In the genomic region with DNA sequence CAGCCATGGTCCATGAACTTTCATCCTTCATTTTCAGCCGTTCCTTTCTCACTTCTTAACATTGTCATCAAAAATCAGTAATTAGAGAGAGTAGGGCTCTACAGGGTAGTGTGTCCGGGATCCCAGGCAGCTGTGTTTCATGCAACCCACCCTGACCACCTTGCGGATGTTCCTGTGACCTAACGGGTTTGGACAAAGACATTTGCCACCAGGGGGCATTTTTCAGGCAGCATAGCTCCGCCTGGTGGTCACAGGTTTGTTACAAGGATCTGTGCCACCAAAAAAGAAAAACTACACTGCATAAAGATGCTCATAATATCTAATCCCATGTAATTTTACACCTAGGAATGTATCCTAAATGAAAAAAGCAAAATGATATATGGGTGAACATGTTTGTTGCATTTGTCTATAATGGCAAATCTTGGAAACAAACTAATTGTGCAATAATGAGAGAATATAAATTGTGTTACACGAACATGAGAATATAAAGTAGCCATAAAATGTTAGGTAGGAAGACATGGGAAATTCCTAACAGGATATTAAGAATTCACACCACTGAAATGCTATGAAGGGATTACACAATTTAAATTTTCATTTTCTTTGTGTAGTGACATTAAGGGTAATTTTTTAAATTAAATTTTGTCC, we compare ENCODE assay signal across 8 cellular contexts.
DNase-seq lines count a peak whose midpoint lies in the region; ATAC-seq, FAIRE-seq and TF ChIP-seq lines count a peak whose summit lies in the region.

No MANE protein-coding gene starts in this region.

- DNase-seq in RWPE2 (ENCODE audit: low spot score) (no peak), adrenal gland (peak in 6 of 7 donors; percentile 35 to 72 (median 42)), iPS-NIHi7 (ENCODE audit: extremely low spot score) (peak; percentile 74), caudate nucleus (lab: John Stamatoyannopoulos, UW) (no peak), OCI-M2 (lab: John Stamatoyannopoulos, UW; ENCODE audit: unreplicated experiment) (no peak)
- DNase-seq in stimulated activated CD4-positive, alpha-beta T cell treated with anti-CD3 and anti-CD28 coated beads, TNF-alpha, amount 100 ng/mL, for 48 hours (ENCODE audit: low read depth in 3 of 3), result peak in 2 of 3 donors; percentile 25 to 53

- no peak overlapping the region for H3K4me3 ChIP-seq in RWPE2 (ENCODE audit: severe bottlenecking)
- no peak overlapping the region for H3K4me3 ChIP-seq in adrenal gland

- H3K9me3 ChIP-seq in RWPE2 (ENCODE audit: severe bottlenecking) (no peaks in the 10 kb centered on the region), adrenal gland (replicated peaks in 1 of 3) (no peaks in the 10 kb centered on the region)

- WGBS in adrenal gland, 4 donors, result 41 to 54% (median 48%) methylated on average over 6 of the region's 6 CpGs

- no peak for TF ChIP-seq POLR2A in adrenal gland (IDR thresholded peaks at IDR 0.05)

- no peaks in the 10 kb centered on the region for H3K27me3 ChIP-seq in RWPE2 (ENCODE audit: insufficient read depth, poor library complexity, severe bottlenecking)
- no peaks in the 10 kb centered on the region for H3K27me3 ChIP-seq in adrenal gland

- H3K4me1 ChIP-seq in RWPE2 (ENCODE audit: insufficient read depth, poor library complexity, severe bottlenecking) (no peaks in the 10 kb centered on the region), adrenal gland (replicated peaks in 1 of 2) (no peaks in the 10 kb centered on the region)

- peak; percentile 64 for ATAC-seq in HG03432 (IDR thresholded peaks at IDR 0.05; ENCODE audit: unreplicated experiment)
- ATAC-seq in RWPE2 (ENCODE audit: low read depth), result peak; percentile 49; the same call in 1 of the 3 replicates

- H3K27ac ChIP-seq in RWPE2 (ENCODE audit: poor library complexity, severe bottlenecking) (no peak overlapping the region), adrenal gland (no peak overlapping the region), caudate nucleus (ENCODE audit: low read depth, low read length) (no peak overlapping the region)

- H3K36me3 ChIP-seq in RWPE2 (ENCODE audit: low read depth) (no peaks in the 10 kb centered on the region), adrenal gland (replicated peaks in 1 of 2) (no peaks in the 10 kb centered on the region)

- TF ChIP-seq CTCF in RWPE2 (IDR thresholded peaks at IDR 0.05; ENCODE audit: poor library complexity, severe bottlenecking) (peak; percentile 90), adrenal gland (IDR thresholded peaks at IDR 0.05) (peak; percentile 23 to 74 (median 63))

- intact Hi-C loops in adrenal gland (cut with DNase I), result no loop called here

- peak; percentile 55 for FAIRE-seq in G401.6 (lab: Jason Lieb, UNC)

Comparison
In these comparisons a context has a peak if more than half of its experiments do, and no peak if none do; other contexts are left out.
1. DNase-seq: peak in adrenal gland (6 of 7), iPS-NIHi7 (single experiment) and stimulated activated CD4-positive, alpha-beta T cell treated with anti-CD3 and anti-CD28 coated beads, TNF-alpha, amount 100 ng/mL, for 48 hours (2 of 3); none in RWPE2 (single experiment), caudate nucleus (0 of 61) and OCI-M2 (single experiment).